17 cellular contexts compared by ENCODE assay signal in the genomic region with DNA sequence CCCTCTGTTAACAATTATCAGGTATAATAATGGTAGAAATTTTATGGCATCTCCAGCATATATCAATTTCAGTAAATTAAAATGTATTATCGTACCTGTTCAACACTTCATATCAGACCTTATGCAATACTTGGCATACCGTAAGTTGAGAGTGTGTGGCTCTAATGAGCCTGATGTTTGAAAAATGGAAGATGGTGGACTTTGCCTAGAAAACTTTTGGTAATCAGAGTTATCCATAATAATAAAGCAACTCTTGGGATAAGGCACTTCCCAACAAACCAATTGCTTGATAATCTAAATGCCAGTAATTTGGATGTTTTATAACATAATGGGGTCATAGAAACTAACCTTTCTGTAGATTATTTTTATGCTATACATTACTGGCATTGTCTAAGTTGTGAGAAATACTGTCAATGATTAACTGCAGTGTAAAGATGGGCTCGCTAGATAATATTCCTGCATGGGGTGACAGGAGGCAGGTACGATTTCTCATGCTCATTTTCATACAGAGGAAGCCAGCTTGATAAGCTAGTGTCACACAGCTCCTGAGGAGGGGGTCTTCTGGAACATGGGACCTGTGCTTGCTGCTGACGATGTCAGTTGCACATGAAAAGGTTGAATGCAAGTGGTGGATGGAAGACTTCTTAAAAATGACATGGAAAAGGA. TPM values are rescaled to one million over a fixed set of nuclear protein-coding genes. Genes with fewer than 3 reads are reported as not detected.
A peak's percentile ranks its signal among the peaks of the same experiment; 100 is the strongest.
DNase-seq lines count a peak whose midpoint lies in the region; ATAC-seq lines count a peak whose summit lies in the region.
"Had no signal": no experiment of that assay in that cellular context is flagged by ENCODE, and none has a peak within 500 bp of the region (broad histone marks: within the 10 kb centered on the region; RNA-seq: fewer than 3 reads in every experiment).

No MANE protein-coding gene starts in this region.

- peak; percentile 91 for ATAC-seq in left colon
- ATAC-seq: GM23338 had no signal

- intact Hi-C loops in left colon (cut with DNase I, micrococcal nuclease): no loop called here

- DNase-seq in DMS53 treated with DMSO at 0.1 percent for 48 hours (lab: John Stamatoyannopoulos, UW; ENCODE audit: unreplicated experiment): peak; percentile 7
- DNase-seq in NCI-H526 treated with DMSO at 0.1 percent for 48 hours (lab: John Stamatoyannopoulos, UW): peak; percentile 24
- no peak for DNase-seq in left colon
- no peak for DNase-seq in substantia nigra (lab: John Stamatoyannopoulos, UW)
- DNase-seq in NCI-H1105 treated with DMSO at 0.1 percent for 48 hours (lab: John Stamatoyannopoulos, UW): no peak
- no peak for DNase-seq in AG08395 (ENCODE audit: low spot score)
- DNase-seq: BE2C; C1 segment of cervical spinal cord; CD4-positive, CD25-positive, alpha-beta regulatory T cell; CD8-positive, alpha-beta memory T cell; COR-L47; DMS 273 treated with DMSO at 0.1 percent for 48 hours; GDM1; HCEC 1CT; IMR-90 had no signal

- H3K27ac ChIP-seq in substantia nigra (ENCODE audit: low read depth, low read length, poor library complexity, severe bottlenecking): no peak overlapping the region

RNA-seq across cellular contexts. Expression of gene DMBT1, which starts 27.8 kb away (rescaled TPM):
- 100 to 1,000 TPM in 1 of 2 donors, 10 to 100 TPM in 1; 59.0 to 424 TPM for total RNA-seq in left colon
- total RNA-seq: A172; CD4-positive, CD25-positive, alpha-beta regulatory T cell; CD8-positive, alpha-beta memory T cell had no signal

Comparison
In these comparisons a context has a peak if more than half of its experiments do, and no peak if none do; other contexts are left out.
1. DNase-seq: peak in DMS53 treated with DMSO at 0.1 percent for 48 hours (single experiment) and NCI-H526 treated with DMSO at 0.1 percent for 48 hours (single experiment); none in left colon (0 of 2), substantia nigra (0 of 49), NCI-H1105 treated with DMSO at 0.1 percent for 48 hours (single experiment) and AG08395 (single experiment).